8 cellular contexts compared by ENCODE assay signal in the genomic region with DNA sequence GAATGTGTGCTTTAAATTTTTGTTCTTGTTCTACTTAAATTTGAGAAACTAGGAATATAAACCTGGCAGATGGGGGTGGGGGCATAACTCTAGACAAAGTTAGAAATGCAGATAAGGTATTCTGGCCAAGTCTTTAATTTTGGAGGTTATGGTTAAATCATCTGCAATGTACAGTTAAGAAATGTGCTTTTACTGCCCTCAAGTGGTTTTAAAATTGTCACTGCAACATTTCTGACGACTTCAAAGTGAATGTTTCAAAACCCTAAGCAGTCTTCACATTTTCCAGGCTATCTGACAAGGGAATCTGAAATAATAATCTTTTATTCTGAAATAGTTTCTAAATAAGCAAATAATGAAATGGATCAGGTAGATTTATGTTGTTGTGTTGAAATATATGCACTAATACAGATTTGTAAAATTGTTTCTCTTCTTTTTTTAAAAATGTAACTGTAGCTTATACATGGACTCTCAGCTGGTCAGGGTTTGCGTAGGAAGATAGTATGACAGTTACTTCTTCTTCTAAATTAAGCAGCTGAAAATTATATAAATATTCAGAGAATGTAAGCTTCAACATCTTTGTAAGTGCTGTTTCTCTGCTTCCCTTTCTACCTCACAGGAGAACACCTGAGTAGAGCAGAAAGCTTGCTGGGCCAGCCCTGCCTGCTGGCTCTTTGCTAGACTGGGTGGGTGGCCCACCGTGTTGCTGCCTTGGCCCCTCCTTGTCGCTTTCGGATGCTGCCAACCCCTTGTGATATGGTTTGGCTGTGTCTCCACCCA. TPM values are rescaled to one million over a fixed set of nuclear protein-coding genes. Genes with fewer than 3 reads are reported as not detected.
A peak's percentile ranks its signal among the peaks of the same experiment; 100 is the strongest.
DNase-seq lines count a peak whose midpoint lies in the region; ATAC-seq, FAIRE-seq and TF ChIP-seq lines count a peak whose summit lies in the region.

No MANE protein-coding gene starts in this region.

- H4K20me1 ChIP-seq in DOHH2 (ENCODE audit: control insufficient read depth, insufficient read depth, low read depth, low read length) = no peaks in the 10 kb centered on the region

- H3K9me3 ChIP-seq in DOHH2 (ENCODE audit: control insufficient read depth, insufficient read depth, low read length) (no peaks in the 10 kb centered on the region), gastroesophageal sphincter (no peaks in the 10 kb centered on the region)

- DNase-seq in NCI-H1436 (lab: John Stamatoyannopoulos, UW) (peak; percentile 61), retina (peak; percentile 11)

- H3K27ac ChIP-seq in DOHH2 (ENCODE audit: low read depth, low read length) (no peak overlapping the region), gastroesophageal sphincter (no peak overlapping the region)

- TF ChIP-seq CTCF in DOHH2 (IDR thresholded peaks at IDR 0.05; ENCODE audit: low read depth, low read length, poor library complexity, severe bottlenecking) (peak; percentile 69), gastroesophageal sphincter (IDR thresholded peaks at IDR 0.05) (peak; percentile 54 to 72 (median 63))

- H3K4me1 ChIP-seq in DOHH2 (ENCODE audit: control insufficient read depth, low read length) = no peaks in the 10 kb centered on the region
- no peaks in the 10 kb centered on the region for H3K4me1 ChIP-seq in gastroesophageal sphincter

- H3K4me3 ChIP-seq in DOHH2 (ENCODE audit: low read length) (no peak overlapping the region), gastroesophageal sphincter (no peak overlapping the region)

- no peaks in the 10 kb centered on the region for H3K36me3 ChIP-seq in DOHH2 (ENCODE audit: control insufficient read depth, low read length)
- H3K36me3 ChIP-seq in gastroesophageal sphincter = no peaks in the 10 kb centered on the region

- TF ChIP-seq POLR2A in gastroesophageal sphincter (IDR thresholded peaks at IDR 0.05) = no peak

- FAIRE-seq in TTC549 (lab: Jason Lieb, UNC) = peak; percentile 77

- H3K27me3 ChIP-seq in DOHH2 (ENCODE audit: control insufficient read depth, low read length) (0 out of 2 replicates have a peak, but pooled peaks cover 7% of the 10 kb centered on the region), gastroesophageal sphincter (no peaks in the 10 kb centered on the region)

- no peaks in the 10 kb centered on the region for H3F3A ChIP-seq in DOHH2 (ENCODE audit: control insufficient read depth, insufficient read depth)

- ATAC-seq in GM21786 (IDR thresholded peaks at IDR 0.05; ENCODE audit: unreplicated experiment) (peak; percentile 83), gastroesophageal sphincter (no peak), HG02571 (IDR thresholded peaks at IDR 0.05; ENCODE audit: unreplicated experiment) (no peak), GM21423 (IDR thresholded peaks at IDR 0.05; ENCODE audit: unreplicated experiment) (no peak)

- 53 to 61% methylated on average over 5 of the region's 5 CpGs for WGBS in gastroesophageal sphincter (ENCODE audit: low coverage in 1 of 2), 2 donors

- no peak overlapping the region for H3K4me2 ChIP-seq in DOHH2 (ENCODE audit: low read length)

- H3K79me2 ChIP-seq in DOHH2 (ENCODE audit: control insufficient read depth, low read length) = no peaks in the 10 kb centered on the region

- TF ChIP-seq EP300 in gastroesophageal sphincter (IDR thresholded peaks at IDR 0.05) = no peak

- no peaks in the 10 kb centered on the region for H3K9me2 ChIP-seq in DOHH2 (replicated peaks; ENCODE audit: control insufficient read depth, low read length)

RNA-seq across cellular contexts. Expression of a gene that starts 45.0 kb away (rescaled TPM):
- total RNA-seq in gastroesophageal sphincter = under 1 TPM in 3 of 4 donors, not detected in 1; 0.12 to 0.74 (median 0.13) TPM
